In the genomic region with DNA sequence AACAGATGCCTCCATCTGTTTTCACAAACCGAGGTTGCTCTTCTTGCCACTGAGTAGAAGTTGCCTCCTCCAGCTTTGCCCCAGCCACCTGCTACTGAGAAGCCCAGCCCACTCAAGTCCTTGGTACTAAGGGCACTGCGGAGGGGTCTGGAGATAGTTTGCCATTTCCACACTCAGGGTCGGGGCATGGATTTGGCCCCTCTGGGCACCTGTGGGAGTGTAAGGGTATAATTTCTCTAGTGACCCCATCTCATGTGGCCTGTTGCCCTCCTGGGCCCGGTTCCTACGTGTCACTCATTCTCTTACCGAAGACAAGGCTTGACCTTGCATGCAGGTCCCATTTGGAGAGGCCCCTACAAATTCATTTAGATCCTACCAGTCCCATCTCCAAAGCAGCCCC, we compare ENCODE assay signal across 25 cellular contexts.
A peak's percentile ranks its signal among the peaks of the same experiment; 100 is the strongest.
DNase-seq lines count a peak whose midpoint lies in the region; TF ChIP-seq lines count a peak whose summit lies in the region.
"Had no signal": no experiment of that assay in that cellular context is flagged by ENCODE, and none has a peak within 500 bp of the region (broad histone marks: within the 10 kb centered on the region; RNA-seq: fewer than 3 reads in every experiment).

No MANE protein-coding gene starts in this region.

- no peak overlapping the region for H2AFZ ChIP-seq in mammary epithelial cell (ENCODE audit: low read depth, low read length)

- no peak overlapping the region for H3K4me2 ChIP-seq in mammary epithelial cell (ENCODE audit: insufficient read depth, low read depth, low read length)
- H3K4me2 ChIP-seq: A549 had no signal

- CTCF ChIA-PET in MCF 10A (lab: Yijun Ruan, JAX) (interaction anchor here (0.6 to 1.2 kb wide), 4 partner anchors 9 to 250 kb away, joined by 3 to 5 read pairs (median 3); no protein-coding TSS in a partner anchor), mammary epithelial cell (lab: Charles Lee; ENCODE audit: low non-redundant PET) (no interaction called here)

- peak overlapping the region; percentile 17 for H3K27ac Mint-ChIP-seq in MCF 10A (ENCODE audit: low read depth, unreplicated experiment)
- H3K27ac Mint-ChIP-seq: B cell; CD4-positive, alpha-beta T cell; CD8-positive, alpha-beta T cell had no signal

- peaks cover 12% of the 10 kb centered on the region for H3K4me1 Mint-ChIP-seq in MCF 10A (ENCODE audit: insufficient read depth, unreplicated experiment)
- H3K4me1 Mint-ChIP-seq: B cell had no signal

- H3K36me3 ChIP-seq in mammary epithelial cell (ENCODE audit: insufficient read depth, low read length), result peaks cover 9% of the 10 kb centered on the region
- H3K36me3 ChIP-seq in vagina, result no peaks in the 10 kb centered on the region
- no peaks in the 10 kb centered on the region for H3K36me3 ChIP-seq in SJCRH30
- H3K36me3 ChIP-seq: BLaER1 treated with 17β-estradiol and CSF1 and Interleukin-3, amounts not matched to agents 10 nM and 100 nM had no signal

- H3K9ac ChIP-seq in mammary epithelial cell (ENCODE audit: insufficient read depth, low read length), result no peak overlapping the region
- H3K9ac ChIP-seq: BLaER1 treated with 17β-estradiol and CSF1 and Interleukin-3, amounts not matched to agents 10 nM and 100 nM had no signal

- H3K4me1 ChIP-seq in mammary epithelial cell (ENCODE audit: insufficient read depth, low read length), result no peaks in the 10 kb centered on the region
- peaks cover 4% of the 10 kb centered on the region for H3K4me1 ChIP-seq in vagina
- no peaks in the 10 kb centered on the region for H3K4me1 ChIP-seq in SJCRH30
- H3K4me1 ChIP-seq: Caco-2 had no signal

- H3K4me3 ChIP-seq in mammary epithelial cell (replicated peaks in 1 of 3; ENCODE audit: insufficient read depth in 1 of 3, low read depth in 2 of 3, low read length in 3 of 3), result no peak overlapping the region
- H3K4me3 ChIP-seq in vagina, result no peak overlapping the region
- H3K4me3 ChIP-seq in SJCRH30, result no peak overlapping the region
- H3K4me3 ChIP-seq: A549; BLaER1 treated with 17β-estradiol and CSF1 and Interleukin-3, amounts not matched to agents 10 nM and 100 nM; GM12878 had no signal

- intact Hi-C loops in MCF 10A (cut with micrococcal nuclease) (no loop called here), mammary epithelial cell (cut with micrococcal nuclease) (no loop called here), vagina (cut with DNase I) (no loop called here)

- no peak overlapping the region for H3K4me3 Mint-ChIP-seq in MCF 10A (ENCODE audit: unreplicated experiment)
- H3K4me3 Mint-ChIP-seq: B cell; CD4-positive, alpha-beta T cell; CD8-positive, alpha-beta T cell had no signal

- H3K27me3 ChIP-seq in mammary epithelial cell (ENCODE audit: insufficient read depth, low read length) (no peaks in the 10 kb centered on the region), vagina (no peaks in the 10 kb centered on the region), SJCRH30 (no peaks in the 10 kb centered on the region)
- H3K27me3 ChIP-seq: BLaER1 treated with 17β-estradiol and CSF1 and Interleukin-3, amounts not matched to agents 10 nM and 100 nM had no signal

- TF ChIP-seq CTCF in MCF 10A (IDR thresholded peaks at IDR 0.05; ENCODE audit: unreplicated experiment), result no peak
- TF ChIP-seq CTCF in mammary epithelial cell (conservative IDR thresholded peaks at IDR 0.05 in 1 of 2, IDR thresholded peaks at IDR 0.05 in 1 of 2; ENCODE audit: extremely low read depth in 1 of 2, insufficient read depth in 1 of 2, low read depth in 1 of 2, low read length in 2 of 2), result no peak
- TF ChIP-seq CTCF in vagina (IDR thresholded peaks at IDR 0.05), result no peak

- BruUV-seq in MCF 10A (replicated peaks; lab: Mats Ljungman, UMichigan) (no TSS peak), mammary epithelial cell (replicated peaks; lab: Mats Ljungman, UMichigan) (no TSS peak)

- H3K9me3 ChIP-seq in mammary epithelial cell (replicated peaks; ENCODE audit: insufficient read depth, low read length) (no peaks in the 10 kb centered on the region), vagina (no peaks in the 10 kb centered on the region), SJCRH30 (replicated peaks) (no peaks in the 10 kb centered on the region)
- H3K9me3 ChIP-seq: A549, Caco-2 had no signal

- H4K20me1 ChIP-seq in mammary epithelial cell (ENCODE audit: insufficient read depth, low read length), result no peaks in the 10 kb centered on the region
- H4K20me1 ChIP-seq: BLaER1 treated with 17β-estradiol and CSF1 and Interleukin-3, amounts not matched to agents 10 nM and 100 nM had no signal

- no peak for TF ChIP-seq POLR2A in vagina (IDR thresholded peaks at IDR 0.05)

- POLR2A ChIA-PET in MCF 10A (lab: Yijun Ruan, JAX), result no interaction called here

- H3K79me2 ChIP-seq in mammary epithelial cell (ENCODE audit: insufficient read depth, low read length), result peaks cover 20% of the 10 kb centered on the region

- peak; percentile 41 for DNase-seq in activated CD8-positive, alpha-beta memory T cell treated with anti-CD3 and anti-CD28 coated beads for 24 hours
- no peak for DNase-seq in activated CD8-positive, alpha-beta memory T cell treated with anti-CD3 and anti-CD28 coated beads, Interleukin-2, amount 50 U/mL, for 4 hours
- no peak for DNase-seq in MCF 10A (ENCODE audit: unreplicated experiment)
- DNase-seq in mammary epithelial cell, result no peak
- peak; percentile 18 for DNase-seq in islet precursor cell
- peak; percentile 77 to 79 for DNase-seq in vagina (ENCODE audit: extremely low spot score in 2 of 2)
- DNase-seq in DMS 273 treated with DMSO at 0.1 percent for 48 hours (lab: John Stamatoyannopoulos, UW), result no peak
- no peak for DNase-seq in SJCRH30
- DNase-seq: AML-193; Caco-2; Calu3; CD4-positive, alpha-beta T cell; CD8-positive, alpha-beta T cell; DMS153; DMS53; DMS79; DND-41; EL; GDM1 had no signal

- no peaks in the 10 kb centered on the region for H3K27me3 Mint-ChIP-seq in MCF 10A (ENCODE audit: insufficient read depth, unreplicated experiment)

- 88% methylated on average over 6 of the region's 6 CpGs for WGBS in mammary epithelial cell (ENCODE audit: low coverage, missing lambda C conversion rate)

- H3K27ac ChIP-seq in mammary epithelial cell (ENCODE audit: insufficient read depth, low read depth, low read length) (no peak overlapping the region), vagina (no peak overlapping the region), SJCRH30 (no peak overlapping the region)
- H3K27ac ChIP-seq: 22Rv1; BLaER1 treated with 17β-estradiol and CSF1 and Interleukin-3, amounts not matched to agents 10 nM and 100 nM; C4-2B had no signal

- no peaks in the 10 kb centered on the region for H3K36me3 Mint-ChIP-seq in MCF 10A (ENCODE audit: insufficient read depth, unreplicated experiment)
- H3K36me3 Mint-ChIP-seq: CD8-positive, alpha-beta T cell had no signal

- in situ Hi-C loops in mammary epithelial cell (cut with MboI; ENCODE audit: low sequenced_read_pairs in 2 of 2), result no loop called here

- dilution Hi-C loops in mammary epithelial cell (cut with HindIII; ENCODE audit: low sequenced_read_pairs), result no loop called here

- H3K9me3 Mint-ChIP-seq in MCF 10A (ENCODE audit: unreplicated experiment), result no peaks in the 10 kb centered on the region
- H3K9me3 Mint-ChIP-seq: CD4-positive, alpha-beta T cell; CD8-positive, alpha-beta T cell had no signal

Comparison
In these comparisons a context has a peak if more than half of its experiments do, and no peak if none do; other contexts are left out.
1. DNase-seq: peak in activated CD8-positive, alpha-beta memory T cell treated with anti-CD3 and anti-CD28 coated beads for 24 hours (single experiment), islet precursor cell (single experiment) and vagina (2 of 2); none in activated CD8-positive, alpha-beta memory T cell treated with anti-CD3 and anti-CD28 coated beads, Interleukin-2, amount 50 U/mL, for 4 hours (single experiment), MCF 10A (single experiment), mammary epithelial cell (single experiment), DMS 273 treated with DMSO at 0.1 percent for 48 hours (single experiment) and SJCRH30 (0 of 2).